ENCODE assay signal across 1 cellular context in the genomic region with DNA sequence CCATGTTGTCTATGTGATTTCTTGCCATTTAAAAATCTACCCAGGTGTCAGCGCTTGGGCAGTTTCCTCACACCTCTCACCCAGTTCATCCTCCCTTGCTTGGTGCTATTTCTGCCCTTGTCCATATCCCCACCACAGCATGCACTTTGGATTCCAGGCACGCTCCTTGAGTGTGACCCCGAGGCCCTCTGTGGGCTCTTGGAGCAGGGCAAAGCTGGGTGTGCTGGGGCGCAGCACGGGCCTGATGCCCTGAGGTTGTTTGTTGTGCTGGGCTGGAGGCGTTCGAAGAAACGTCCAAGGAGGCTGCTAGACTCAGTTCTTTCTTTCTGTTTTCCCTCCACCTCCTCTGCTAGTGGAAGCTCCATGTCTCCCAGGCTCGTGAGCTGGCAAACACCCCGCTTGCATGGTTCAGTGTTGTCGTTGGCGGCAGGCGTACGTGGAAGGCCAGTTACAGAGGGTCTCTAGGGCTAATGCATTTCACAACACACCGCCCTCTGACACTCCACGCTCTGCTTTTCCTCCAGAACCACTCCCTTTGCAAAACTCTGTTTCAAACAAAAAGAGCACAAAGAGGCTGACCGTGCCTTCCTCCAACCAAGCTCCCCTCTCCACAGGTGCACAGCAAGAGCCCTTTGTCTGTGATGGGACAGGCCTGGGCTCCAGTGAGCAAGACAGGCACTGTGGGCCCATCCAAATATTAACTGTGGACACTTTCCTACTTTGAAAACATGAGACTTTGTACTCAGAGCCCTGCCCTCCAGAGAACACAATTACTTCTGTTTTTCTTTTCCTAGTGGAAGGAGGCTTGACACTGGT.
TF ChIP-seq lines count a peak whose summit lies in the region.

No MANE protein-coding gene starts in this region.

TF ChIP-seq in WTC11, 78 proteins besides CTCF, POLR2A, EP300 and RAD21:
- TF ChIP-seq JUN (CRISPR knock-in tag; IDR thresholded peaks at IDR 0.05) = no peak
- TF ChIP-seq CBFB (CRISPR knock-in tag; IDR thresholded peaks at IDR 0.05; ENCODE audit: low read depth) = no peak
- TF ChIP-seq ZNF671 (CRISPR knock-in tag; IDR thresholded peaks at IDR 0.05) = no peak
- no peak for TF ChIP-seq ZNF317 (CRISPR knock-in tag; IDR thresholded peaks at IDR 0.05; ENCODE audit: borderline replicate concordance, low read depth)
